15 cellular contexts compared by ENCODE assay signal in the genomic region with DNA sequence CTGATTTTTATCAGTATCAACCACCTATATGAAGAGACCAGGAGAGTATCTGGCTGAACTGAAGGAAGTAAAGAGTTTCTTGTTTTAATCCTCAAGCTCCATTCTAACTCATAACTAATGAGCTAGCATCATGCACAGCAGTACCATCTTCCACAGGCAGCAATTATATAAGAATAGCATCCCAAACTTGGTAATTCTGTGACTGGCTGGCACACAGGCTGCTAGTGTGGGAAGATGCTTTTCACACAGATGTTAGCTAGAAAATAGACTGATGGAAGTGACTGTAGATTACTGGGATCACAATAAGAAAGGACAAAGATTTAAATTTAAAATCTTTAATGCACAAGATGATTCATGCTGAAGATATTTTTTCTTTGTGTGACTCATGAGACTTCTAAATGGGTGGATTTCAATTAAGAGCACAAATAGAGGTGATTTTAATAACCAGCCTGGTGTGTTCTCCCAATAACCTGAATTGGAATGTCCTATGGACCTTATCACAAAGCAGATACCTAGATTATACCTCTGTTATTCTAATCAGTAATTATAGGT.
DNase-seq lines count a peak whose midpoint lies in the region; ATAC-seq, FAIRE-seq and TF ChIP-seq lines count a peak whose summit lies in the region.
"Had no signal": no experiment of that assay in that cellular context is flagged by ENCODE, and none has a peak within 500 bp of the region (broad histone marks: within the 10 kb centered on the region; RNA-seq: fewer than 3 reads in every experiment).

No MANE protein-coding gene starts in this region.

- no peaks in the 10 kb centered on the region for H3K9me3 ChIP-seq in keratinocyte (ENCODE audit: control insufficient read depth, low read depth, low read length)
- H3K9me3 ChIP-seq: BLaER1 treated with 17β-estradiol and CSF1 and Interleukin-3, amounts not matched to agents 10 nM and 100 nM; SJSA1 had no signal

- dilution Hi-C loops in keratinocyte (cut with MboI; ENCODE audit: extremely low pct_ligation_motif_present, low sequenced_read_pairs), result no loop called here

- no peaks in the 10 kb centered on the region for H3K27me3 ChIP-seq in keratinocyte (ENCODE audit: control insufficient read depth, extremely low read depth, insufficient read depth, low read length)
- H3K27me3 ChIP-seq: BLaER1 treated with 17β-estradiol and CSF1 and Interleukin-3, amounts not matched to agents 10 nM and 100 nM; SJSA1 had no signal

- no peaks in the 10 kb centered on the region for H3K4me1 ChIP-seq in keratinocyte (ENCODE audit: control insufficient read depth, extremely low read depth, insufficient read depth, low read length)
- H3K4me1 ChIP-seq: BLaER1 treated with 17β-estradiol and CSF1 and Interleukin-3, amounts not matched to agents 10 nM and 100 nM; SJSA1 had no signal

- H3K27me3 Mint-ChIP-seq in natural killer cell treated with Interleukin-12 subunit alpha and Interleukin-12 subunit beta and Interleukin-15 and Interleukin-18, amount 100 ng/mL, for 72 hours, result no peaks in the 10 kb centered on the region

- ATAC-seq in natural killer cell treated with Interleukin-12 subunit alpha and Interleukin-12 subunit beta and Interleukin-15 and Interleukin-18, amount 100 ng/mL, for 72 hours, result no peak
- ATAC-seq in HG03565 (IDR thresholded peaks at IDR 0.05; ENCODE audit: unreplicated experiment), result no peak

- H2AFZ ChIP-seq in keratinocyte (ENCODE audit: control insufficient read depth, low read length), result no peak overlapping the region

- H3K4me2 ChIP-seq in keratinocyte (ENCODE audit: control insufficient read depth, extremely low read depth, insufficient read depth, low read depth, low read length), result no peak overlapping the region
- H3K4me2 ChIP-seq: BLaER1 treated with 17β-estradiol and CSF1 and Interleukin-3, amounts not matched to agents 10 nM and 100 nM had no signal

- no peaks in the 10 kb centered on the region for H4K20me1 ChIP-seq in keratinocyte (ENCODE audit: control insufficient read depth, extremely low read depth, insufficient read depth, low read length)
- H4K20me1 ChIP-seq: BLaER1 treated with 17β-estradiol and CSF1 and Interleukin-3, amounts not matched to agents 10 nM and 100 nM had no signal

- H3K9ac ChIP-seq in keratinocyte (ENCODE audit: control insufficient read depth, extremely low read depth, insufficient read depth, low read length), result no peak overlapping the region
- H3K9ac ChIP-seq: BLaER1 treated with 17β-estradiol and CSF1 and Interleukin-3, amounts not matched to agents 10 nM and 100 nM had no signal

- H3K4me3 ChIP-seq in keratinocyte (ENCODE audit: control insufficient read depth in 2 of 3, extremely low read depth in 1 of 3, insufficient read depth in 2 of 3, low read depth in 1 of 3, low read length in 3 of 3), result no peak overlapping the region
- H3K4me3 ChIP-seq: BLaER1 treated with 17β-estradiol and CSF1 and Interleukin-3, amounts not matched to agents 10 nM and 100 nM; SJSA1 had no signal

- no peaks in the 10 kb centered on the region for H3K4me1 Mint-ChIP-seq in natural killer cell treated with Interleukin-12 subunit alpha and Interleukin-12 subunit beta and Interleukin-15 and Interleukin-18, amount 100 ng/mL, for 72 hours (ENCODE audit: low read depth in 2 of 2)

- H3K27ac ChIP-seq in caudate nucleus (ENCODE audit: low read depth, low read length) (peak overlapping the region; percentile 77), keratinocyte (ENCODE audit: control insufficient read depth, insufficient read depth, low read length) (no peak overlapping the region)
- H3K27ac ChIP-seq: BLaER1 treated with 17β-estradiol and CSF1 and Interleukin-3, amounts not matched to agents 10 nM and 100 nM; SJSA1 had no signal

- no peaks in the 10 kb centered on the region for H3K9me3 Mint-ChIP-seq in natural killer cell treated with Interleukin-12 subunit alpha and Interleukin-12 subunit beta and Interleukin-15 and Interleukin-18, amount 100 ng/mL, for 72 hours

- DNase-seq in RKO (ENCODE audit: low spot score) (peak; percentile 16), caudate nucleus (lab: John Stamatoyannopoulos, UW) (peak in 25 of 61 donors; percentile 1 to 91 (median 33)), keratinocyte (ENCODE audit: low read depth, low spot score) (no peak), NCI-H524 treated with DMSO at 0.1 percent for 48 hours (lab: John Stamatoyannopoulos, UW) (no peak)
- DNase-seq in natural killer cell treated with Interleukin-12 subunit alpha and Interleukin-12 subunit beta and Interleukin-15 and Interleukin-18, amount 100 ng/mL, for 72 hours (ENCODE audit: low spot score), result no peak
- DNase-seq in activated CD4-positive, alpha-beta T cell treated with anti-CD3 and anti-CD28 coated beads, Interleukin-2, amount 50 U/mL, for 1 hour, result no peak
- DNase-seq: DMS153, EL, H7, Karpas-422, NCI-H2029, NCI-H2171 treated with DMSO at 0.1 percent for 48 hours had no signal

- H3K27ac Mint-ChIP-seq in natural killer cell treated with Interleukin-12 subunit alpha and Interleukin-12 subunit beta and Interleukin-15 and Interleukin-18, amount 100 ng/mL, for 72 hours, result no peak overlapping the region

- no peaks in the 10 kb centered on the region for H3K36me3 ChIP-seq in keratinocyte (ENCODE audit: control insufficient read depth in 2 of 2, extremely low read depth in 1 of 2, insufficient read depth in 2 of 2, low read length in 2 of 2)
- H3K36me3 ChIP-seq: BLaER1 treated with 17β-estradiol and CSF1 and Interleukin-3, amounts not matched to agents 10 nM and 100 nM; SJSA1 had no signal

- FAIRE-seq in keratinocyte (lab: Jason Lieb, UNC), result peak; percentile 20

- TF ChIP-seq CTCF in keratinocyte (optimal IDR thresholded peaks at IDR 0.05 in 1 of 3, IDR thresholded peaks at IDR 0.05 in 1 of 3, conservative IDR thresholded peaks at IDR 0.05 in 1 of 3; ENCODE audit: extremely low read depth in 1 of 3, insufficient read depth in 2 of 3, low read length in 3 of 3), result no peak

- no peaks in the 10 kb centered on the region for H3K79me2 ChIP-seq in keratinocyte (ENCODE audit: control insufficient read depth, insufficient read depth, low read length)

- H3K4me3 Mint-ChIP-seq in natural killer cell treated with Interleukin-12 subunit alpha and Interleukin-12 subunit beta and Interleukin-15 and Interleukin-18, amount 100 ng/mL, for 72 hours, result no peak overlapping the region

- no peaks in the 10 kb centered on the region for H3K9me1 ChIP-seq in keratinocyte (ENCODE audit: control insufficient read depth, extremely low read depth, insufficient read depth, low read length)

- no peaks in the 10 kb centered on the region for H3K36me3 Mint-ChIP-seq in natural killer cell treated with Interleukin-12 subunit alpha and Interleukin-12 subunit beta and Interleukin-15 and Interleukin-18, amount 100 ng/mL, for 72 hours
